23 cellular contexts compared by ENCODE assay signal in genomic region chr11:123426766-123427165, GRCh38. TPM values are rescaled to one million over a fixed set of nuclear protein-coding genes. Genes with fewer than 3 reads are reported as not detected.
DNase-seq lines count a peak whose midpoint lies in the region; ATAC-seq and TF ChIP-seq lines count a peak whose summit lies in the region.
"Had no signal": no experiment of that assay in that cellular context is flagged by ENCODE, and none has a peak within 500 bp of the region (broad histone marks: within the 10 kb centered on the region; RNA-seq: fewer than 3 reads in every experiment).

No MANE protein-coding gene starts in this region.

- DNase-seq in DMS153 treated with DMSO at 0.1 percent for 48 hours (lab: John Stamatoyannopoulos, UW; ENCODE audit: unreplicated experiment) = peak; percentile 19
- DNase-seq in DMS153 (lab: John Stamatoyannopoulos, UW) = no peak
- DNase-seq in NCI-H2171 treated with DMSO at 0.1 percent for 48 hours (lab: John Stamatoyannopoulos, UW) = peak; percentile 74
- no peak for DNase-seq in T-helper 17 cell
- no peak for DNase-seq in psoas muscle
- no peak for DNase-seq in mucosa of descending colon
- DNase-seq in activated naive CD4-positive, alpha-beta T cell (lab: John Stamatoyannopoulos, UW) = no peak
- DNase-seq in heart left ventricle = no peak
- DNase-seq: activated CD8-positive, alpha-beta T cell treated with anti-CD3 and anti-CD28 coated beads, Interleukin-2, amount 10 ng/mL, durations not matched to agents 7 days and 5 days; activated naive CD4-positive, alpha-beta T cell treated with anti-CD3 and anti-CD28 coated beads, Interleukin-2, amount 50 U/mL, for 16 hours; Calu3; EL; hippocampal formation; KG1; MG63; NCI-H2081 treated with DMSO at 0.1 percent for 48 hours; pancreas; stimulated activated naive CD4-positive, alpha-beta T cell had no signal

- ATAC-seq in T-helper 17 cell (no peak), psoas muscle (peak; percentile 27 to 63 (median 38)), mucosa of descending colon (no peak), heart left ventricle (no peak)
- ATAC-seq: activated CD8-positive, alpha-beta T cell treated with anti-CD3 and anti-CD28 coated beads, Interleukin-2, amount 10 ng/mL, durations not matched to agents 7 days and 5 days; activated T-helper 17 cell treated with anti-CD3 and anti-CD28 coated beads, Interleukin-2, amount 50 U/mL, for 72 hours; gastroesophageal sphincter; pancreas had no signal

- TF ChIP-seq CTCF in psoas muscle (IDR thresholded peaks at IDR 0.05) (no peak), mucosa of descending colon (IDR thresholded peaks at IDR 0.05) (no peak), heart left ventricle (IDR thresholded peaks at IDR 0.05) (no peak)

- H3K27me3 ChIP-seq in psoas muscle (ENCODE audit: insufficient read depth in 3 of 3, low read length in 2 of 3) (peaks cover 0 to 13% (median 1%) of the 10 kb centered on the region in 3 donors), heart left ventricle (peaks cover 0 to 16% (median 3%) of the 10 kb centered on the region in 9 donors)

- H3K36me3 Mint-ChIP-seq in T-helper 17 cell (ENCODE audit: low read depth) = peaks cover 7% of the 10 kb centered on the region

- no peak for TF ChIP-seq POLR2A in heart left ventricle (IDR thresholded peaks at IDR 0.05)

- no peaks in the 10 kb centered on the region for H3K9me3 ChIP-seq in T-helper 17 cell (ENCODE audit: control insufficient read depth, low read length, poor library complexity, severe bottlenecking)
- H3K9me3 ChIP-seq in psoas muscle = no peaks in the 10 kb centered on the region
- H3K9me3 ChIP-seq in mucosa of descending colon = no peaks in the 10 kb centered on the region
- no peaks in the 10 kb centered on the region for H3K9me3 ChIP-seq in heart left ventricle
- H3K9me3 ChIP-seq: gastroesophageal sphincter, HAP-1, MG63, pancreas had no signal

- peaks cover 10% of the 10 kb centered on the region for H3K4me1 ChIP-seq in psoas muscle
- H3K4me1 ChIP-seq in mucosa of descending colon (ENCODE audit: low read depth) = peaks cover 5% of the 10 kb centered on the region
- peaks cover 0 to 34% (median 9%) of the 10 kb centered on the region in 12 donors for H3K4me1 ChIP-seq in heart left ventricle

- no peaks in the 10 kb centered on the region for H3K36me3 ChIP-seq in psoas muscle (ENCODE audit: insufficient read depth in 1 of 2, low read depth in 1 of 2)
- no peaks in the 10 kb centered on the region for H3K36me3 ChIP-seq in mucosa of descending colon (ENCODE audit: low read depth)
- no peaks in the 10 kb centered on the region for H3K36me3 ChIP-seq in heart left ventricle
- H3K36me3 ChIP-seq: gastroesophageal sphincter, HAP-1, MG63, pancreas had no signal

- 30 to 45% (median 43%) methylated on average over 3 of the region's 3 CpGs for WGBS in psoas muscle, 3 donors
- WGBS in heart left ventricle, 4 donors = 95 to 98% (median 96%) methylated on average over 3 of the region's 3 CpGs

- H3K4me3 ChIP-seq in psoas muscle = no peak overlapping the region
- no peak overlapping the region for H3K4me3 ChIP-seq in mucosa of descending colon
- no peak overlapping the region for H3K4me3 ChIP-seq in heart left ventricle
- H3K4me3 ChIP-seq: gastroesophageal sphincter, HAP-1, lung, MG63, pancreas had no signal

- H3K27me3 Mint-ChIP-seq in T-helper 17 cell = peaks cover 38% of the 10 kb centered on the region

- no peak overlapping the region for H3K4me3 Mint-ChIP-seq in T-helper 17 cell
- H3K4me3 Mint-ChIP-seq: activated CD8-positive, alpha-beta T cell treated with anti-CD3 and anti-CD28 coated beads, Interleukin-2, amount 10 ng/mL, durations not matched to agents 7 days and 5 days; activated T-helper 17 cell treated with anti-CD3 and anti-CD28 coated beads, Interleukin-2, amount 50 U/mL, for 72 hours; CD14-positive monocyte had no signal

- H3K27ac Mint-ChIP-seq in T-helper 17 cell = peak overlapping the region; percentile 1
- H3K27ac Mint-ChIP-seq: activated CD8-positive, alpha-beta T cell treated with anti-CD3 and anti-CD28 coated beads, Interleukin-2, amount 10 ng/mL, durations not matched to agents 7 days and 5 days; activated T-helper 17 cell treated with anti-CD3 and anti-CD28 coated beads, Interleukin-2, amount 50 U/mL, for 72 hours had no signal

- H3K27ac ChIP-seq in psoas muscle (peak overlapping the region; percentile 46), heart left ventricle (no peak overlapping the region)
- H3K27ac ChIP-seq: gastroesophageal sphincter, pancreas had no signal

- intact Hi-C loops in psoas muscle (cut with DNase I) = no loop called here
- intact Hi-C loops in mucosa of descending colon (cut with DNase I, micrococcal nuclease) = no loop called here
- intact Hi-C loops in heart left ventricle (cut with DNase I) = loop anchor here in 1 of 10 donors (5.0 kb wide), 1 partner anchor 36 kb away; no protein-coding TSS in a partner anchor

- H3K4me1 Mint-ChIP-seq in T-helper 17 cell = peaks cover 15% of the 10 kb centered on the region

RNA-seq across cellular contexts. Expression of gene GRAMD1B, which starts 3.3 kb away (rescaled TPM):
- total RNA-seq in T-helper 17 cell (10 to 100 TPM; 25.1 to 33.1 TPM), psoas muscle (10 to 100 TPM in 2 of 4 donors, 1 to 10 TPM in 1, under 1 TPM in 1; 0.67 to 24.0 (median 14.2) TPM), mucosa of descending colon (1 to 10 TPM; 3.2 to 4.4 (median 4.1) TPM), heart left ventricle (10 to 100 TPM; 12.7 to 42.5 (median 23.0) TPM)
- polyA plus RNA-seq in psoas muscle (1 to 10 TPM in 1 of 3 donors, under 1 TPM in 2; 0.68 to 6.8 (median 0.74) TPM), heart left ventricle (10 to 100 TPM in 1 of 2 donors, 1 to 10 TPM in 1; 8.6 to 38.1 TPM)

Comparison
In these comparisons a context has a peak if more than half of its experiments do, and no peak if none do; other contexts are left out.
1. DNase-seq: peak in DMS153 treated with DMSO at 0.1 percent for 48 hours (single experiment) and NCI-H2171 treated with DMSO at 0.1 percent for 48 hours (single experiment); none in DMS153 (single experiment), T-helper 17 cell (0 of 3), psoas muscle (0 of 2), mucosa of descending colon (0 of 3), activated naive CD4-positive, alpha-beta T cell (0 of 4) and heart left ventricle (0 of 5).
2. ATAC-seq: peak in psoas muscle (4 of 4); none in T-helper 17 cell (single experiment), mucosa of descending colon (single experiment) and heart left ventricle (0 of 4).